28 cellular contexts compared by ENCODE assay signal in the genomic region with DNA sequence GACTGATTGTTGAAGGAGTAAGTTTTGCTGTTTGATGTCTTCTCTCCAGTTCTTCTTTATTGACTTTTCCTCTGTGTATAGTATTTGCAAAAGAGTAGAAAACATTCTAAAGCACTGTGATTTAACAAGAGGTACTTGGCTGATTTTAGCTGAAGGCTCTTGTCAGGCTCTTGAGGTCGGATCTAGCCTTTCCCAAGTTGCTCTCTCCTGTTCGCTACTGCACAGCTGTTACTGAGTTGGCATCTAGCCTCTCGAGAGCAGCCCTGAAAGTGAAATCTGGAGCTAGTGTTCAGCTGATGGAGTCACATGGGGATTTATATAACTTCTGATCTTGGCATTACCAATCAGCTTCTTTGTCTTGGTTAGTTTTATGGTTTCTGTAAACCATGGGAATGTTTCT.
DNase-seq lines count a peak whose midpoint lies in the region; ATAC-seq, FAIRE-seq and TF ChIP-seq lines count a peak whose summit lies in the region.
"Had no signal": no experiment of that assay in that cellular context is flagged by ENCODE, and none has a peak within 500 bp of the region (broad histone marks: within the 10 kb centered on the region; RNA-seq: fewer than 3 reads in every experiment).

No MANE protein-coding gene starts in this region.

- intact Hi-C loops in heart left ventricle (cut with DNase I), result no loop called here

- H3K4me2 ChIP-seq in neuronal stem cell (ENCODE audit: insufficient read depth, low read length, poor library complexity, severe bottlenecking), result no peak overlapping the region

- H3K4me1 ChIP-seq in heart left ventricle, result peaks cover 0 to 82% (median 17%) of the 10 kb centered on the region in 12 donors
- no peaks in the 10 kb centered on the region for H3K4me1 ChIP-seq in neuronal stem cell (ENCODE audit: control insufficient read depth in 2 of 2, insufficient read depth in 1 of 2, low read depth in 1 of 2, low read length in 2 of 2)
- H3K4me1 ChIP-seq: body of pancreas, gastrocnemius medialis, testis had no signal

- H3K9ac ChIP-seq in neuronal stem cell (ENCODE audit: low read depth, low read length, poor library complexity), result no peak overlapping the region

- H3K36me3 Mint-ChIP-seq in T-helper 2 cell treated with Interferon-gamma antibody and Interleukin-4, amounts not matched to agents 5 μg/mL and 100 μg/mL, for 36 hours (ENCODE audit: low read depth), result no peaks in the 10 kb centered on the region
- H3K36me3 Mint-ChIP-seq: stimulated activated naive B cell treated with anti-CD40 and anti-IgM and Interleukin-4, amounts not matched to agents 10 μg/mL and 1 μg/mL and 100 μg/mL, for 72 hours had no signal

- WGBS in heart left ventricle, 4 donors, result 21 to 34% (median 25%) methylated on average over 3 of the region's 3 CpGs
- no CpG with 5 or more reads among the region's 3 CpGs for WGBS in neuronal stem cell (ENCODE audit: extremely low coverage in 2 of 2, insufficient read length in 2 of 2, insufficient replicate concordance in 1 of 2), 2 donors

- no peak for FAIRE-seq in GM12892 (lab: Jason Lieb, UNC)

- no peak overlapping the region for H3K18ac ChIP-seq in neuronal stem cell (ENCODE audit: low read length)

- H3K9me3 Mint-ChIP-seq in T-helper 2 cell treated with Interferon-gamma antibody and Interleukin-4, amounts not matched to agents 5 μg/mL and 100 μg/mL, for 36 hours, result no peaks in the 10 kb centered on the region
- H3K9me3 Mint-ChIP-seq: T-helper 1 cell treated with Interleukin-12 subunit alpha and Interleukin-12 subunit beta and Interleukin-4 antibody, amounts not matched to agents 30 μg/mL and 1 μg/mL, for 36 hours had no signal

- H3K27me3 ChIP-seq in heart left ventricle, result no peaks in the 10 kb centered on the region
- no peaks in the 10 kb centered on the region for H3K27me3 ChIP-seq in neuronal stem cell (ENCODE audit: control insufficient read depth in 3 of 3, insufficient read depth in 3 of 3, low read depth in 1 of 3, low read length in 3 of 3)
- H3K27me3 ChIP-seq: body of pancreas, gastrocnemius medialis, neutrophil, testis had no signal

- peak; percentile 89 for DNase-seq in NCI-H2171 treated with DMSO at 0.1 percent for 48 hours (lab: John Stamatoyannopoulos, UW)
- peak in 1 of 5 donors; percentile 27 for DNase-seq in heart left ventricle
- no peak for DNase-seq in neuronal stem cell (ENCODE audit: low spot score)
- no peak for DNase-seq in GM12892 (ENCODE audit: insufficient read length)
- DNase-seq in T-helper 2 cell treated with Interferon-gamma antibody and Interleukin-4, amounts not matched to agents 5 μg/mL and 100 μg/mL, for 36 hours (ENCODE audit: low spot score), result no peak
- DNase-seq in HK-2 (ENCODE audit: unreplicated experiment), result no peak
- DNase-seq in NCI-H1105 treated with DMSO at 0.1 percent for 48 hours (lab: John Stamatoyannopoulos, UW), result no peak
- DNase-seq: activated CD4-positive, alpha-beta T cell treated with anti-CD3 and anti-CD28 coated beads for 36 hours; AML-193; body of pancreas; DMS79 treated with DMSO at 0.1 percent for 48 hours; effector CD8-positive, alpha-beta T cell; erythroblast; gastrocnemius medialis; H9; islet precursor cell; Karpas-422; MV-4-11; NCI-H187 treated with DMSO at 0.1 percent for 48 hours; NCI-H2227 treated with DMSO at 0.1 percent for 48 hours; NCI-H774; stimulated activated CD4-positive, alpha-beta T cell treated with anti-CD3 and anti-CD28 coated beads, Interleukin-4, amount 100 ng/mL, for 1 hour; stimulated activated naive B cell treated with anti-CD40 and anti-IgM and Interleukin-4, amounts not matched to agents 10 μg/mL and 1 μg/mL and 100 μg/mL, for 72 hours; testis had no signal

- no peaks in the 10 kb centered on the region for H3K36me3 ChIP-seq in heart left ventricle
- H3K36me3 ChIP-seq in neuronal stem cell (replicated peaks in 1 of 2; ENCODE audit: control insufficient read depth in 2 of 2, insufficient read depth in 2 of 2, low read length in 2 of 2), result no peaks in the 10 kb centered on the region
- H3K36me3 ChIP-seq: gastrocnemius medialis, neutrophil had no signal

- peak overlapping the region; percentile 35 for H2AFZ ChIP-seq in neuronal stem cell (ENCODE audit: low read length)

- peaks cover 10% of the 10 kb centered on the region for H3K27me3 Mint-ChIP-seq in T-helper 2 cell treated with Interferon-gamma antibody and Interleukin-4, amounts not matched to agents 5 μg/mL and 100 μg/mL, for 36 hours (ENCODE audit: low read depth)
- H3K27me3 Mint-ChIP-seq: activated CD4-positive, alpha-beta T cell treated with anti-CD3 and anti-CD28 coated beads for 36 hours; stimulated activated naive B cell treated with anti-CD40 and anti-IgM and Interleukin-4, amounts not matched to agents 10 μg/mL and 1 μg/mL and 100 μg/mL, for 72 hours had no signal

- H2BK15ac ChIP-seq in neuronal stem cell (ENCODE audit: low read length), result no peak overlapping the region

- no peak overlapping the region for H4K91ac ChIP-seq in neuronal stem cell (ENCODE audit: low read depth, low read length, poor library complexity)

- H3K27ac Mint-ChIP-seq in T-helper 2 cell treated with Interferon-gamma antibody and Interleukin-4, amounts not matched to agents 5 μg/mL and 100 μg/mL, for 36 hours, result no peak overlapping the region
- H3K27ac Mint-ChIP-seq: activated CD4-positive, alpha-beta T cell treated with anti-CD3 and anti-CD28 coated beads for 36 hours; H9; stimulated activated naive B cell treated with anti-CD40 and anti-IgM and Interleukin-4, amounts not matched to agents 10 μg/mL and 1 μg/mL and 100 μg/mL, for 72 hours; T-helper 1 cell treated with Interleukin-12 subunit alpha and Interleukin-12 subunit beta and Interleukin-4 antibody, amounts not matched to agents 30 μg/mL and 1 μg/mL, for 36 hours had no signal

- no peak for TF ChIP-seq CTCF in heart left ventricle (IDR thresholded peaks at IDR 0.05)

- no peak overlapping the region for H2BK5ac ChIP-seq in neuronal stem cell (ENCODE audit: low read length)

- H3K9me3 ChIP-seq in heart left ventricle (no peaks in the 10 kb centered on the region), neuronal stem cell (replicated peaks in 1 of 2; ENCODE audit: control insufficient read depth in 2 of 2, insufficient read depth in 1 of 2, low read depth in 1 of 2, low read length in 2 of 2) (no peaks in the 10 kb centered on the region)
- H3K9me3 ChIP-seq: body of pancreas, gastrocnemius medialis, neutrophil, testis had no signal

- no peak overlapping the region for H2BK12ac ChIP-seq in neuronal stem cell (ENCODE audit: low read length)

- H4K8ac ChIP-seq in neuronal stem cell (ENCODE audit: low read depth, low read length), result no peak overlapping the region

- no peak overlapping the region for H3K4ac ChIP-seq in neuronal stem cell (ENCODE audit: low read length)

- H3K4me1 Mint-ChIP-seq in T-helper 2 cell treated with Interferon-gamma antibody and Interleukin-4, amounts not matched to agents 5 μg/mL and 100 μg/mL, for 36 hours (ENCODE audit: low read depth), result no peaks in the 10 kb centered on the region
- H3K4me1 Mint-ChIP-seq: activated CD4-positive, alpha-beta T cell treated with anti-CD3 and anti-CD28 coated beads for 36 hours; stimulated activated naive B cell treated with anti-CD40 and anti-IgM and Interleukin-4, amounts not matched to agents 10 μg/mL and 1 μg/mL and 100 μg/mL, for 72 hours had no signal

- H3K4me3 Mint-ChIP-seq in T-helper 2 cell treated with Interferon-gamma antibody and Interleukin-4, amounts not matched to agents 5 μg/mL and 100 μg/mL, for 36 hours, result no peak overlapping the region
- H3K4me3 Mint-ChIP-seq: activated CD4-positive, alpha-beta T cell treated with anti-CD3 and anti-CD28 coated beads for 36 hours; H9; stimulated activated naive B cell treated with anti-CD40 and anti-IgM and Interleukin-4, amounts not matched to agents 10 μg/mL and 1 μg/mL and 100 μg/mL, for 72 hours; T-helper 1 cell treated with Interleukin-12 subunit alpha and Interleukin-12 subunit beta and Interleukin-4 antibody, amounts not matched to agents 30 μg/mL and 1 μg/mL, for 36 hours had no signal

- H2BK120ac ChIP-seq in neuronal stem cell (ENCODE audit: low read depth, low read length), result no peak overlapping the region

- TF ChIP-seq POLR2A in heart left ventricle (IDR thresholded peaks at IDR 0.05), result no peak
- TF ChIP-seq POLR2A in GM12892 (IDR thresholded peaks at IDR 0.05; ENCODE audit: low read depth, low read length), result no peak

- no peak overlapping the region for H3K14ac ChIP-seq in neuronal stem cell (ENCODE audit: low read length)

- no peak overlapping the region for H3K23ac ChIP-seq in neuronal stem cell (ENCODE audit: low read depth, low read length, poor library complexity)

- H2AK5ac ChIP-seq in neuronal stem cell (ENCODE audit: low read depth, low read length), result no peak overlapping the region

- no peaks in the 10 kb centered on the region for H3K79me1 ChIP-seq in neuronal stem cell (ENCODE audit: low read depth, low read length)

- ATAC-seq in heart left ventricle, result peak; percentile 23 to 70 (median 36)
- ATAC-seq: activated CD4-positive, alpha-beta T cell treated with anti-CD3 and anti-CD28 coated beads for 36 hours; body of pancreas; gastrocnemius medialis; stimulated activated naive B cell treated with anti-CD40 and anti-IgM and Interleukin-4, amounts not matched to agents 10 μg/mL and 1 μg/mL and 100 μg/mL, for 72 hours had no signal

- H3K27ac ChIP-seq in heart left ventricle, result peak overlapping the region in 8 of 12 donors; percentile 4 to 50 (median 36)
- no peak overlapping the region for H3K27ac ChIP-seq in neuronal stem cell (replicated peaks; ENCODE audit: low read length)
- H3K27ac ChIP-seq: body of pancreas, gastrocnemius medialis, HL-60, neutrophil, SK-N-MC, testis had no signal

- H3K4me3 ChIP-seq in heart left ventricle (no peak overlapping the region), neuronal stem cell (ENCODE audit: low read length in 2 of 2) (no peak overlapping the region)
- H3K4me3 ChIP-seq: body of pancreas, gastrocnemius medialis, SK-N-MC, testis had no signal
